32 cellular contexts compared by ENCODE assay signal in the genomic region with DNA sequence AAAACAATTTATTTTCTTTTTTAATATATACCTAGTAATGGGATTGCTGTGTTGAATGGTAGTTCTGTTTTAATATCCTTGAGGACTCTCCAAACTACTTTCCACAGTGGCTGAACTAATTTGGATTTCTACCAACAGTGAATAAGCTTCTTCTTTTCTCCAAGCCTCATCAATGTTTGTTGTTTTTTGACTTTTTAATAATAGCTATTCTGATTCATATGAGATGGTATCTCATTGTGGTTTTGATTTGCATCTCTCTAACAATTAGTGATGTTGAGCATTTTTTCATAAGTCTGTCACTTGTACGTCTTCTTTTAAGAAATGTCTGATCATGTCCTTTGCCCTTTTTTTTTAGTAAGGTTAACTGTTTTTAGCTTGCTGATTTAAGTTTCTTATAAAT.
"Had no signal": no experiment of that assay in that cellular context is flagged by ENCODE, and none has a peak within 500 bp of the region (broad histone marks: within the 10 kb centered on the region; RNA-seq: fewer than 3 reads in every experiment).

No MANE protein-coding gene starts in this region.

- H3K36me3 Mint-ChIP-seq: activated CD4-positive, alpha-beta memory T cell treated with anti-CD3 and anti-CD28 coated beads for 36 hours; activated naive CD4-positive, alpha-beta T cell treated with anti-CD3 and anti-CD28 coated beads, Interleukin-2, amount 50 U/mL, for 72 hours; activated naive CD8-positive, alpha-beta T cell treated with anti-CD3 and anti-CD28 coated beads for 36 hours; T-cell had no signal

- H3K4me3 ChIP-seq: adrenal gland, body of pancreas, breast epithelium had no signal

- H3K4me3 Mint-ChIP-seq: activated B cell treated with CpG ODN at 0.5 μM for 24 hours; activated CD4-positive, alpha-beta memory T cell treated with anti-CD3 and anti-CD28 coated beads for 36 hours; activated CD4-positive, alpha-beta T cell treated with anti-CD3 and anti-CD28 coated beads, Interleukin-2, amount 10 ng/mL, durations not matched to agents 24 days and 14 days; activated CD8-positive, alpha-beta T cell treated with anti-CD3 and anti-CD28 coated beads for 36 hours; activated naive CD4-positive, alpha-beta T cell treated with anti-CD3 and anti-CD28 coated beads for 36 hours; activated naive CD8-positive, alpha-beta T cell treated with anti-CD3 and anti-CD28 coated beads for 36 hours; activated T-cell treated with anti-CD3 and anti-CD28 coated beads, Interleukin-2, amount 50 U/mL, for 4 hours; activated T-cell treated with anti-CD3 and anti-CD28 coated beads, Interleukin-2, amount 50 U/mL, for 72 hours; activated T-helper 1 cell treated with anti-CD3 and anti-CD28 coated beads, Interleukin-12 subunit alpha, Interleukin-12 subunit beta, Interleukin-2, Interleukin-4 antibody, amounts not matched to agents 30 ng/mL and 10 ng/mL and 1 ng/mL, durations not matched to agents 14 hours and 24 hours and 36 hours; activated T-helper 17 cell treated with anti-CD3 and anti-CD28 coated beads, Interleukin-2, amount 50 U/mL, for 72 hours; T-cell; T-helper 17 cell had no signal

- H3K4me1 Mint-ChIP-seq: activated B cell treated with CpG ODN at 0.5 μM for 24 hours; activated CD4-positive, alpha-beta T cell treated with anti-CD3 and anti-CD28 coated beads, Interleukin-2, amount 10 ng/mL, durations not matched to agents 24 days and 14 days; activated naive CD8-positive, alpha-beta T cell treated with anti-CD3 and anti-CD28 coated beads for 36 hours; activated T-helper 17 cell treated with anti-CD3 and anti-CD28 coated beads, Interleukin-2, amount 50 U/mL, for 72 hours; T-cell; T-helper 17 cell had no signal

- H3K27ac Mint-ChIP-seq: activated B cell treated with CpG ODN at 0.5 μM for 24 hours; activated CD4-positive, alpha-beta memory T cell treated with anti-CD3 and anti-CD28 coated beads for 36 hours; activated CD4-positive, alpha-beta T cell treated with anti-CD3 and anti-CD28 coated beads, Interleukin-2, amount 10 ng/mL, durations not matched to agents 24 days and 14 days; activated CD8-positive, alpha-beta T cell treated with anti-CD3 and anti-CD28 coated beads for 36 hours; activated naive CD4-positive, alpha-beta T cell treated with anti-CD3 and anti-CD28 coated beads for 36 hours; activated naive CD4-positive, alpha-beta T cell treated with anti-CD3 and anti-CD28 coated beads, Interleukin-2, amount 50 U/mL, for 72 hours; activated naive CD8-positive, alpha-beta T cell treated with anti-CD3 and anti-CD28 coated beads for 36 hours; activated T-cell treated with anti-CD3 and anti-CD28 coated beads, Interleukin-2, amount 50 U/mL, for 72 hours; activated T-helper 1 cell treated with anti-CD3 and anti-CD28 coated beads, Interleukin-12 subunit alpha, Interleukin-12 subunit beta, Interleukin-2, Interleukin-4 antibody, amounts not matched to agents 30 ng/mL and 10 ng/mL and 1 ng/mL, durations not matched to agents 14 hours and 24 hours and 36 hours; activated T-helper 17 cell treated with anti-CD3 and anti-CD28 coated beads, Interleukin-2, amount 50 U/mL, for 72 hours; T-cell; T-helper 17 cell had no signal

- DNase-seq: activated B cell treated with CpG ODN at 0.5 μM for 24 hours; activated CD4-positive, alpha-beta memory T cell treated with anti-CD3 and anti-CD28 coated beads for 36 hours; activated CD4-positive, alpha-beta T cell treated with anti-CD3 and anti-CD28 coated beads for 4 hours; activated CD4-positive, alpha-beta T cell treated with anti-CD3 and anti-CD28 coated beads, Interleukin-2, amount 10 ng/mL, durations not matched to agents 24 days and 14 days; activated CD4-positive, alpha-beta T cell treated with anti-CD3 and anti-CD28 coated beads, Interleukin-2, amount 50 U/mL, for 1 hour; activated CD4-positive, alpha-beta T cell treated with anti-CD3 and anti-CD28 coated beads, Interleukin-2, amount 50 U/mL, for 4 hours; activated CD4-positive, CD25-positive, alpha-beta regulatory T cell treated with anti-CD3 and anti-CD28 coated beads, Interleukin-2, amount 50 U/mL, for 72 hours; activated CD8-positive, alpha-beta memory T cell treated with anti-CD3 and anti-CD28 coated beads, Interleukin-2, amount 50 U/mL, for 4 hours; activated CD8-positive, alpha-beta T cell treated with anti-CD3 and anti-CD28 coated beads for 36 hours; activated effector memory CD4-positive, alpha-beta T cell treated with anti-CD3 and anti-CD28 coated beads, Interleukin-2, amount 50 U/mL, for 16 hours; activated gamma-delta T cell treated with Interleukin-2 at 50 U/mL for 16 hours; activated naive CD4-positive, alpha-beta T cell; activated naive CD4-positive, alpha-beta T cell treated with anti-CD3 and anti-CD28 coated beads for 36 hours; activated naive CD4-positive, alpha-beta T cell treated with anti-CD3 and anti-CD28 coated beads, Interleukin-2, amount 50 U/mL, for 16 hours; activated naive CD8-positive, alpha-beta T cell treated with anti-CD3 and anti-CD28 coated beads for 36 hours; activated T-cell treated with anti-CD3 and anti-CD28 coated beads for 4 hours; activated T-cell treated with anti-CD3 and anti-CD28 coated beads, Interleukin-2, amount 50 U/mL, for 1 hour; activated T-cell treated with anti-CD3 and anti-CD28 coated beads, Interleukin-2, amount 50 U/mL, for 4 hours; activated T-cell treated with anti-CD3 and anti-CD28 coated beads, Interleukin-2, amount 50 U/mL, for 72 hours; adrenal gland; amniotic stem cell; aorta; body of pancreas; brain microvascular endothelial cell; central memory CD4-positive, alpha-beta T cell; T-cell; T-helper 17 cell; T-helper 9 cell had no signal

- H3K27me3 Mint-ChIP-seq: activated B cell treated with CpG ODN at 0.5 μM for 24 hours; activated CD4-positive, alpha-beta memory T cell treated with anti-CD3 and anti-CD28 coated beads for 36 hours; activated CD4-positive, alpha-beta T cell treated with anti-CD3 and anti-CD28 coated beads, Interleukin-2, amount 10 ng/mL, durations not matched to agents 24 days and 14 days; activated CD8-positive, alpha-beta T cell treated with anti-CD3 and anti-CD28 coated beads for 36 hours; activated naive CD8-positive, alpha-beta T cell treated with anti-CD3 and anti-CD28 coated beads for 36 hours; activated T-helper 17 cell treated with anti-CD3 and anti-CD28 coated beads, Interleukin-2, amount 50 U/mL, for 72 hours; T-cell; T-helper 17 cell had no signal

- ATAC-seq: activated CD8-positive, alpha-beta T cell treated with anti-CD3 and anti-CD28 coated beads for 36 hours; activated naive CD4-positive, alpha-beta T cell treated with anti-CD3 and anti-CD28 coated beads, Interleukin-2, amount 50 U/mL, for 72 hours; activated T-cell treated with anti-CD3 and anti-CD28 coated beads, Interleukin-2, amount 50 U/mL, for 4 hours; activated T-cell treated with anti-CD3 and anti-CD28 coated beads, Interleukin-2, amount 50 U/mL, for 72 hours; activated T-helper 17 cell treated with anti-CD3 and anti-CD28 coated beads, Interleukin-2, amount 50 U/mL, for 72 hours; body of pancreas; T-cell; T-helper 17 cell had no signal
